ENCODE assay signal across 27 cellular contexts in genomic region chr10:77960829-77961329, GRCh38. TPM values are rescaled to one million over a fixed set of nuclear protein-coding genes. Genes with fewer than 3 reads are reported as not detected.
DNase-seq lines count a peak whose midpoint lies in the region; ATAC-seq, FAIRE-seq and TF ChIP-seq lines count a peak whose summit lies in the region.
"Had no signal": no experiment of that assay in that cellular context is flagged by ENCODE, and none has a peak within 500 bp of the region (broad histone marks: within the 10 kb centered on the region; RNA-seq: fewer than 3 reads in every experiment).

No MANE protein-coding gene starts in this region.

- TF ChIP-seq CTCF in K562 (IDR thresholded peaks at IDR 0.05 in 2 of 3, conservative IDR thresholded peaks at IDR 0.05 in 1 of 3; ENCODE audit: insufficient read depth in 2 of 3, low read depth in 1 of 3, low read length in 3 of 3), result no peak

- ATAC-seq in activated T-cell treated with anti-CD3 and anti-CD28 coated beads, Interleukin-2, amount 50 U/mL, for 72 hours (replicated peaks in 1 of 2), result peak; percentile 64 to 77
- no peak for ATAC-seq in activated T-cell treated with anti-CD3 and anti-CD28 coated beads, Interleukin-2, amount 50 U/mL, for 4 hours
- peak; percentile 28 for ATAC-seq in stimulated activated naive CD8-positive, alpha-beta T cell treated with anti-CD3 and anti-CD28 coated beads, Interleukin-15, Interleukin-2, amounts not matched to agents 100 U/mL and 50 U/mL, for 24 hours
- no peak for ATAC-seq in stimulated activated naive CD8-positive, alpha-beta T cell treated with anti-CD3 and anti-CD28 coated beads, Interleukin-15, amount 100 ng/mL, for 72 hours
- no peak for ATAC-seq in K562
- ATAC-seq: GM12878 had no signal

- 53% methylated on average over 6 of the region's 6 CpGs for whole genome bisulfite sequencing in K562 (ENCODE audit: insufficient coverage, low coverage, missing lambda C conversion rate)

- H3K27ac ChIP-seq in K562 (ENCODE audit: extremely low read depth, low read depth, low read length), result no peak overlapping the region
- H3K27ac ChIP-seq: A549; BLaER1 treated with 17β-estradiol and CSF1 and Interleukin-3, amounts not matched to agents 10 nM and 100 nM; GM23248 had no signal

- TF ChIP-seq EP300 in K562 (IDR thresholded peaks at IDR 0.05; ENCODE audit: low read length), result no peak

- no peak overlapping the region for H3K4me3 Mint-ChIP-seq in activated T-cell treated with anti-CD3 and anti-CD28 coated beads, Interleukin-2, amount 50 U/mL, for 72 hours
- no peak overlapping the region for H3K4me3 Mint-ChIP-seq in activated T-cell treated with anti-CD3 and anti-CD28 coated beads, Interleukin-2, amount 50 U/mL, for 4 hours
- no peak overlapping the region for H3K4me3 Mint-ChIP-seq in stimulated activated naive CD8-positive, alpha-beta T cell treated with anti-CD3 and anti-CD28 coated beads, Interleukin-15, amount 100 ng/mL, for 72 hours
- H3K4me3 Mint-ChIP-seq: CD14-positive monocyte; CD4-positive, alpha-beta T cell; CD8-positive, alpha-beta memory T cell had no signal

- in situ Hi-C loops in K562 (cut with MboI), result no loop called here

- H3K4me2 ChIP-seq in K562 (ENCODE audit: insufficient read depth, low read length), result no peak overlapping the region
- H3K4me2 ChIP-seq: A549; BLaER1 treated with 17β-estradiol and CSF1 and Interleukin-3, amounts not matched to agents 10 nM and 100 nM had no signal

- H3K4me1 Mint-ChIP-seq in activated T-cell treated with anti-CD3 and anti-CD28 coated beads, Interleukin-2, amount 50 U/mL, for 72 hours (ENCODE audit: low read depth), result peaks cover 6% of the 10 kb centered on the region
- no peaks in the 10 kb centered on the region for H3K4me1 Mint-ChIP-seq in activated T-cell treated with anti-CD3 and anti-CD28 coated beads, Interleukin-2, amount 50 U/mL, for 4 hours (ENCODE audit: low read depth)
- H3K4me1 Mint-ChIP-seq in stimulated activated naive CD8-positive, alpha-beta T cell treated with anti-CD3 and anti-CD28 coated beads, Interleukin-15, amount 100 ng/mL, for 72 hours, result no peaks in the 10 kb centered on the region
- H3K4me1 Mint-ChIP-seq: CD14-positive monocyte; CD8-positive, alpha-beta memory T cell had no signal

- H2AFZ ChIP-seq in K562 (ENCODE audit: low read depth, low read length), result no peak overlapping the region
- H2AFZ ChIP-seq: GM23248 had no signal

- no peaks in the 10 kb centered on the region for H3K36me3 ChIP-seq in K562 (ENCODE audit: control insufficient read depth, insufficient read depth, low read length)
- H3K36me3 ChIP-seq: BE2C had no signal

- DNase-seq in activated T-cell treated with anti-CD3 and anti-CD28 coated beads, Interleukin-2, amount 50 U/mL, for 72 hours, result no peak
- no peak for DNase-seq in activated T-cell treated with anti-CD3 and anti-CD28 coated beads, Interleukin-2, amount 50 U/mL, for 4 hours
- DNase-seq in stimulated activated naive CD8-positive, alpha-beta T cell treated with anti-CD3 and anti-CD28 coated beads, Interleukin-15, Interleukin-2, amounts not matched to agents 100 U/mL and 50 U/mL, for 24 hours, result no peak
- no peak for DNase-seq in stimulated activated naive CD8-positive, alpha-beta T cell treated with anti-CD3 and anti-CD28 coated beads, Interleukin-15, amount 100 ng/mL, for 72 hours
- DNase-seq in K562 (ENCODE audit: extremely low read depth in 1 of 4, low spot score in 3 of 4) (no peak), NCI-H2081 treated with DMSO at 0.1 percent for 48 hours (lab: John Stamatoyannopoulos, UW) (no peak), NCI-H69 (lab: John Stamatoyannopoulos, UW) (no peak)
- DNase-seq: 8988T; ACHN; AML-193; BE2C; CD4-positive, alpha-beta T cell; CD8-positive, alpha-beta memory T cell; DMS 273 treated with DMSO at 0.1 percent for 48 hours; DMS79; EL; GDM1; GM23248; H7; HCEC 1CT had no signal

- H3K4me3 ChIP-seq in K562, result no peak overlapping the region
- H3K4me3 ChIP-seq: A549; BLaER1 treated with 17β-estradiol and CSF1 and Interleukin-3, amounts not matched to agents 10 nM and 100 nM; GM12878; GM23248 had no signal

- no peak overlapping the region for H3K9ac ChIP-seq in K562 (ENCODE audit: insufficient read depth in 1 of 2, low read depth in 2 of 2, low read length in 2 of 2)
- H3K9ac ChIP-seq: BLaER1 treated with 17β-estradiol and CSF1 and Interleukin-3, amounts not matched to agents 10 nM and 100 nM; GM23248 had no signal

- CTCF ChIA-PET in K562 (lab: Yijun Ruan, JAX; ENCODE audit: low intra/inter-chr PET ratio), result no interaction called here

- no peaks in the 10 kb centered on the region; a peak in 1 of 5 replicates for H3K4me1 ChIP-seq in K562 (replicated peaks in 1 of 2; ENCODE audit: control insufficient read depth in 2 of 2, insufficient read depth in 2 of 2, low read length in 2 of 2)
- H3K4me1 ChIP-seq: A549, BE2C had no signal

- no TSS peak for BruUV-seq in K562 (replicated peaks; lab: Mats Ljungman, UMichigan)

- H3K9me1 ChIP-seq in K562 (ENCODE audit: control insufficient read depth, insufficient read depth, low read length), result no peaks in the 10 kb centered on the region

- peaks cover 2 to 4% of the 10 kb centered on the region in 2 donors for H3K9me3 Mint-ChIP-seq in activated T-cell treated with anti-CD3 and anti-CD28 coated beads, Interleukin-2, amount 50 U/mL, for 72 hours
- H3K9me3 Mint-ChIP-seq in activated T-cell treated with anti-CD3 and anti-CD28 coated beads, Interleukin-2, amount 50 U/mL, for 4 hours, result peaks cover 6% of the 10 kb centered on the region
- H3K9me3 Mint-ChIP-seq in stimulated activated naive CD8-positive, alpha-beta T cell treated with anti-CD3 and anti-CD28 coated beads, Interleukin-15, amount 100 ng/mL, for 72 hours, result peaks cover 5 to 15% of the 10 kb centered on the region in 2 donors
- H3K9me3 Mint-ChIP-seq: CD4-positive, alpha-beta T cell; CD8-positive, alpha-beta memory T cell had no signal

- intact Hi-C loops in K562 (cut with micrococcal nuclease), result no loop called here

- no peaks in the 10 kb centered on the region for H3K27me3 ChIP-seq in K562 (ENCODE audit: control insufficient read depth in 2 of 2, insufficient read depth in 2 of 2, low read length in 2 of 2)
- H3K27me3 ChIP-seq: BE2C; BLaER1 treated with 17β-estradiol and CSF1 and Interleukin-3, amounts not matched to agents 10 nM and 100 nM had no signal

- peaks cover 7% of the 10 kb centered on the region for H3K27me3 Mint-ChIP-seq in activated T-cell treated with anti-CD3 and anti-CD28 coated beads, Interleukin-2, amount 50 U/mL, for 72 hours (ENCODE audit: low read depth)
- H3K27me3 Mint-ChIP-seq in activated T-cell treated with anti-CD3 and anti-CD28 coated beads, Interleukin-2, amount 50 U/mL, for 4 hours (ENCODE audit: low read depth), result peaks cover 4% of the 10 kb centered on the region
- H3K27me3 Mint-ChIP-seq in stimulated activated naive CD8-positive, alpha-beta T cell treated with anti-CD3 and anti-CD28 coated beads, Interleukin-15, amount 100 ng/mL, for 72 hours, result peaks cover 6% of the 10 kb centered on the region
- H3K27me3 Mint-ChIP-seq: CD4-positive, alpha-beta T cell had no signal

- TF ChIP-seq RAD21 in K562 (CRISPR knock-in tag; conservative IDR thresholded peaks at IDR 0.05 in 1 of 2, IDR thresholded peaks at IDR 0.05 in 1 of 2), result no peak

- H3K79me2 ChIP-seq in K562 (ENCODE audit: control insufficient read depth, insufficient read depth, low read length), result no peaks in the 10 kb centered on the region

- H3K36me3 Mint-ChIP-seq in activated T-cell treated with anti-CD3 and anti-CD28 coated beads, Interleukin-2, amount 50 U/mL, for 72 hours (ENCODE audit: insufficient read depth in 2 of 2), result peaks cover 4 to 5% of the 10 kb centered on the region in 2 donors
- H3K36me3 Mint-ChIP-seq in activated T-cell treated with anti-CD3 and anti-CD28 coated beads, Interleukin-2, amount 50 U/mL, for 4 hours (ENCODE audit: insufficient read depth), result no peaks in the 10 kb centered on the region
- H3K36me3 Mint-ChIP-seq: CD14-positive monocyte had no signal

- peaks cover 6% of the 10 kb centered on the region for H3K9me3 ChIP-seq in K562 (replicated peaks; ENCODE audit: control insufficient read depth, insufficient read depth, low read depth, low read length)
- H3K9me3 ChIP-seq: BE2C had no signal

- no peaks in the 10 kb centered on the region for H4K20me1 ChIP-seq in K562 (replicated peaks; ENCODE audit: control insufficient read depth, insufficient read depth, low read length)
- H4K20me1 ChIP-seq: BLaER1 treated with 17β-estradiol and CSF1 and Interleukin-3, amounts not matched to agents 10 nM and 100 nM had no signal

- H3K27ac Mint-ChIP-seq in activated T-cell treated with anti-CD3 and anti-CD28 coated beads, Interleukin-2, amount 50 U/mL, for 72 hours, result no peak overlapping the region
- no peak overlapping the region for H3K27ac Mint-ChIP-seq in stimulated activated naive CD8-positive, alpha-beta T cell treated with anti-CD3 and anti-CD28 coated beads, Interleukin-15, amount 100 ng/mL, for 72 hours
- H3K27ac Mint-ChIP-seq: CD14-positive monocyte; CD4-positive, alpha-beta T cell had no signal

- no peak for FAIRE-seq in K562 (lab: Jason Lieb, UNC)
- FAIRE-seq: A549, D721Med, GM12878, GM19239, H1 had no signal

- POLR2A ChIA-PET in K562 (lab: Yijun Ruan, JAX), result interaction anchor here (0.6 kb wide), 1 partner anchor 25 kb away, joined by 3 read pairs; no protein-coding TSS in a partner anchor

- no peak for TF ChIP-seq POLR2A in K562 (conservative IDR thresholded peaks at IDR 0.05)

TF ChIP-seq in K562, 482 proteins besides CTCF, POLR2A, EP300 and RAD21 (continues in another document):
- TF ChIP-seq L3MBTL2 (IDR thresholded peaks at IDR 0.05) (no peak), ZNF146 (CRISPR knock-in tag; IDR thresholded peaks at IDR 0.05; ENCODE audit: unreplicated experiment) (peak; percentile 78)

RNA-seq across cellular contexts. Expression of gene DLG5, which starts 34.3 kb away (rescaled TPM):
- 1 to 10 TPM; 3.2 to 6.5 TPM for total RNA-seq in activated T-cell treated with anti-CD3 and anti-CD28 coated beads, Interleukin-2, amount 50 U/mL, for 72 hours
- 1 to 10 TPM; 1.0 to 1.5 (median 1.5) TPM for total RNA-seq in activated T-cell treated with anti-CD3 and anti-CD28 coated beads, Interleukin-2, amount 50 U/mL, for 4 hours
- total RNA-seq in K562 (2011; cell fraction: chromatin; rRNA removed; ENCODE audit: low replicate concordance), result 91.9 and 204 TPM in 2 replicates
- total RNA-seq in K562 (2011; cell fraction: nucleolus; rRNA removed), result 90.6 and 92.5 TPM in 2 replicates
- total RNA-seq in K562 (2011; cell fraction: nucleoplasm; rRNA removed), result 67.2 and 68.6 TPM in 2 replicates
- 10.1 and 13.6 TPM in 2 replicates for total RNA-seq in K562 (2014; rRNA removed)
- total RNA-seq in K562 (2014; rRNA removed; fragmentation: Illumina TruSeq; extraction: Trizol), result 9.2 and 9.6 TPM in 2 replicates
- 11.0 and 11.2 TPM in 2 replicates for total RNA-seq in K562 (2015; rRNA removed; fragmentation: Illumina TruSeq; extraction: Trizol)
- total RNA-seq in K562 (2021), result 24.0 and 26.8 TPM in 2 replicates
- 8.8 and 11.9 TPM in 2 replicates for polyA plus RNA-seq in K562 (2011; rRNA removed)
- 8.1 and 10.6 TPM in 2 replicates for polyA plus RNA-seq in K562 (2011; cell fraction: cytosol; rRNA removed)
- 72.9 and 124 TPM in 2 replicates for polyA plus RNA-seq in K562 (2011; cell fraction: nucleus; rRNA removed)
- 16.0 and 23.5 TPM in 2 replicates for polyA plus RNA-seq in K562 (2012)
- polyA plus RNA-seq in K562 (2014; fragmentation: Illumina TruSeq; extraction: Trizol), result 17.9 and 18.8 TPM in 2 replicates
- polyA plus RNA-seq in K562 (2014; fragmentation: Nextera tagmentation; extraction: Ambion mirVana), result 1 to 10 TPM; 1.4 to 1.5 TPM
- polyA plus RNA-seq in K562 (2014; rRNA removed), result 17.2 and 17.3 TPM in 2 replicates
- 11.9 and 15.3 TPM in 2 replicates for polyA minus RNA-seq in K562 (2011; rRNA and poly(A)+ RNA removed)
- 7.3 and 10.1 TPM in 2 replicates for polyA minus RNA-seq in K562 (2011; cell fraction: cytosol; rRNA and poly(A)+ RNA removed)
- polyA minus RNA-seq in K562 (2011; cell fraction: nucleus; rRNA and poly(A)+ RNA removed), result 27.9 and 33.8 TPM in 2 replicates

Comparison
In these comparisons a context has a peak if more than half of its experiments do, and no peak if none do; other contexts are left out.
1. ATAC-seq: peak in activated T-cell treated with anti-CD3 and anti-CD28 coated beads, Interleukin-2, amount 50 U/mL, for 72 hours (2 of 2) and stimulated activated naive CD8-positive, alpha-beta T cell treated with anti-CD3 and anti-CD28 coated beads, Interleukin-15, Interleukin-2, amounts not matched to agents 100 U/mL and 50 U/mL, for 24 hours (single experiment); none in activated T-cell treated with anti-CD3 and anti-CD28 coated beads, Interleukin-2, amount 50 U/mL, for 4 hours (0 of 2), stimulated activated naive CD8-positive, alpha-beta T cell treated with anti-CD3 and anti-CD28 coated beads, Interleukin-15, amount 100 ng/mL, for 72 hours (single experiment) and K562 (single experiment).